21 cellular contexts compared by ENCODE assay signal in genomic region chr20:58552366-58552934, GRCh38. TPM values are rescaled to one million over a fixed set of nuclear protein-coding genes. Genes with fewer than 3 reads are reported as not detected.
DNase-seq lines count a peak whose midpoint lies in the region; TF ChIP-seq lines count a peak whose summit lies in the region.
"Had no signal": no experiment of that assay in that cellular context is flagged by ENCODE, and none has a peak within 500 bp of the region (broad histone marks: within the 10 kb centered on the region; RNA-seq: fewer than 3 reads in every experiment).

No MANE protein-coding gene starts in this region.

- peaks cover 59% of the 10 kb centered on the region for H3K4me1 Mint-ChIP-seq in nephron progenitor cell
- H3K4me1 Mint-ChIP-seq: CD4-positive, CD25-positive, alpha-beta regulatory T cell had no signal

- no peak for TF ChIP-seq EP300 in stomach (IDR thresholded peaks at IDR 0.05)

- TF ChIP-seq POLR2A in stomach (IDR thresholded peaks at IDR 0.05), result no peak

- TF ChIP-seq CTCF in colonic mucosa (IDR thresholded peaks at IDR 0.05), result no peak
- TF ChIP-seq CTCF in nephron progenitor cell (IDR thresholded peaks at IDR 0.05), result no peak
- no peak for TF ChIP-seq CTCF in stomach (IDR thresholded peaks at IDR 0.05)

- intact Hi-C loops in colonic mucosa (cut with DNase I) (no loop called here), stomach (cut with DNase I; ENCODE audit: low total_unique reads) (no loop called here)

- peak overlapping the region; percentile 7 for H3K4me3 Mint-ChIP-seq in nephron progenitor cell
- H3K4me3 Mint-ChIP-seq: CD4-positive, CD25-positive, alpha-beta regulatory T cell; HFFc6 had no signal

- H3K27ac ChIP-seq in colonic mucosa (no peak overlapping the region), stomach (no peak overlapping the region)
- H3K27ac ChIP-seq: HL-60, PC-9 had no signal

- peaks cover 20% of the 10 kb centered on the region for H3K27me3 Mint-ChIP-seq in nephron progenitor cell (ENCODE audit: low read depth, poor library complexity)

- no peaks in the 10 kb centered on the region for H3K4me1 ChIP-seq in colonic mucosa
- peaks cover 0 to 8% (median 0%) of the 10 kb centered on the region in 4 donors for H3K4me1 ChIP-seq in stomach

- H3K27me3 ChIP-seq in colonic mucosa, result no peaks in the 10 kb centered on the region
- H3K27me3 ChIP-seq in stomach, result peaks cover 0 to 36% (median 4%) of the 10 kb centered on the region in 3 donors

- H3K9me3 ChIP-seq in colonic mucosa (no peaks in the 10 kb centered on the region), stomach (no peaks in the 10 kb centered on the region)

- H3K9me3 Mint-ChIP-seq in nephron progenitor cell, result peaks cover 15% of the 10 kb centered on the region
- H3K9me3 Mint-ChIP-seq: HFFc6 had no signal

- no peak overlapping the region for H3K9ac ChIP-seq in colonic mucosa (ENCODE audit: low read depth in 2 of 2, low read length in 2 of 2)

- H3K36me3 Mint-ChIP-seq in nephron progenitor cell (ENCODE audit: low read depth), result peaks cover 5% of the 10 kb centered on the region

- H3K36me3 ChIP-seq in colonic mucosa (no peaks in the 10 kb centered on the region), stomach (no peaks in the 10 kb centered on the region)

- WGBS in stomach, 5 donors, result 70 to 83% (median 74%) methylated on average over 8 to 11 of the region's 11 CpGs

- DNase-seq in NCI-H82 (lab: John Stamatoyannopoulos, UW), result peak; percentile 80
- peak; percentile 9 for DNase-seq in colonic mucosa
- DNase-seq in nephron progenitor cell, result no peak
- DNase-seq in ureter (ENCODE audit: low spot score), result peak; percentile 27
- no peak for DNase-seq in effector CD8-positive, alpha-beta T cell (lab: John Stamatoyannopoulos, UW)
- DNase-seq in stomach, result no peak
- DNase-seq in amniotic stem cell (lab: John Stamatoyannopoulos, UW), result no peak
- DNase-seq: AML-193; Calu3; CD4-positive, CD25-positive, alpha-beta regulatory T cell; DMS79; GOT3; HFFc6; KBM-7; NCI-H1436 treated with DMSO at 0.1 percent for 48 hours; NCI-H2081; NCI-H2227 treated with DMSO at 0.1 percent for 48 hours; NCI-H526 had no signal

- H3K4me3 ChIP-seq in colonic mucosa (no peak overlapping the region), stomach (no peak overlapping the region)
- H3K4me3 ChIP-seq: PC-9 had no signal

- peak overlapping the region; percentile 80 for H3K27ac Mint-ChIP-seq in nephron progenitor cell
- H3K27ac Mint-ChIP-seq: CD4-positive, CD25-positive, alpha-beta regulatory T cell had no signal

RNA-seq across cellular contexts. Expression of gene APCDD1L, which starts 37.3 kb away (rescaled TPM):
- total RNA-seq in colonic mucosa (1 to 10 TPM in 1 of 2 donors, under 1 TPM in 1; 0.32 to 1.0 TPM), ureter (2.3 TPM), stomach (1 to 10 TPM in 2 of 5 donors, not detected in 3; 1.4 to 2.0 TPM)
- polyA plus RNA-seq in stomach, result under 1 TPM in 2 of 3 donors, not detected in 1; 0.12 to 0.25 TPM
- total RNA-seq: Calu3; CD4-positive, CD25-positive, alpha-beta regulatory T cell; G401 had no signal

Comparison
In these comparisons a context has a peak if more than half of its experiments do, and no peak if none do; other contexts are left out.
1. DNase-seq: peak in NCI-H82 (single experiment), colonic mucosa (single experiment) and ureter (single experiment); none in nephron progenitor cell (single experiment), effector CD8-positive, alpha-beta T cell (single experiment), stomach (single experiment) and amniotic stem cell (single experiment).